In the genomic region with DNA sequence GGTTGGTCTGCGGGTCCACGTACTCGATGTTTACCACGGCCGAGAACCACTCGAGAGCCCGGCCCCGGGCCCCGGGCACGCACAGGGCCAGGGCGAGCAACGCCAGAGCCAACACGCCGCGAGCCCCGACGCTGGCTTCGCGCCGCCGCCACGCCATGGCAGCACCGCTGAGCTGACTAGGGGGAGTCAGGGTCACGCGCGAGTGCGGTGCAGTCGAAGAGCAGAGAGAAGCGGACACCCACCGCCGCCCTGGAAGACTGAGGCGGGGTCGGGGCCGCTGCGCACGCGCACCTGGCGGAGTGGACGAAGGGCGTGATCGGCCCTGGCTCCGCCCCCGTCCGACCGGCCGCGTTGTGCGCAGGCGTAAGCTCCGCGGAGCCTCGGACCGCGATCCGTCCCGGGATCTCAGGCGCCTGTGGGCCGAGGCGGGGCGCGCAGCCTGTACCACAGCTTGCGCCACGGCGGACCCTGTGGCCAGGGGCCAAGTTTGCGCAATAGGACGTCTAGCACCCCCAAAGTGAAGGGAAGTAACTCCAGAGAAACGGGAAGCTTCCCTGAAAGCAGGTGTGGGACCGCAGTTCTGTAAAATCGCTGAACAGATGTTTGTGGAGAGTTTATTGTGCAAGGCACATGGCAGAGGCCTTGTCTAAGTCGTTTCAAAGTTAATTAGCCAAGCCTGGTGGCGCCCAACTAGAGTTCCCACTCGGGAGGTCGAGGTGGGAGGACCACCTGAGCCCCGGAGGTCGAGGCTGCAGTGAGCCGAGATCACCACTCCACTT, we compare ENCODE assay signal across 8 cellular contexts. TPM values are rescaled to one million over a fixed set of nuclear protein-coding genes. Genes with fewer than 3 reads are reported as not detected.
A peak's percentile ranks its signal among the peaks of the same experiment; 100 is the strongest.
DNase-seq lines count a peak whose midpoint lies in the region; ATAC-seq and TF ChIP-seq lines count a peak whose summit lies in the region.

A gene with protein sequence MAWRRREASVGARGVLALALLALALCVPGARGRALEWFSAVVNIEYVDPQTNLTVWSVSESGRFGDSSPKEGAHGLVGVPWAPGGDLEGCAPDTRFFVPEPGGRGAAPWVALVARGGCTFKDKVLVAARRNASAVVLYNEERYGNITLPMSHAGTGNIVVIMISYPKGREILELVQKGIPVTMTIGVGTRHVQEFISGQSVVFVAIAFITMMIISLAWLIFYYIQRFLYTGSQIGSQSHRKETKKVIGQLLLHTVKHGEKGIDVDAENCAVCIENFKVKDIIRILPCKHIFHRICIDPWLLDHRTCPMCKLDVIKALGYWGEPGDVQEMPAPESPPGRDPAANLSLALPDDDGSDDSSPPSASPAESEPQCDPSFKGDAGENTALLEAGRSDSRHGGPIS (minus strand): TSS at position 270 of the 779 bp plus-strand sequence. CDS start 113 bp downstream, at position 157.

- peak; percentile 34 for ATAC-seq in HG03378 (IDR thresholded peaks at IDR 0.05; ENCODE audit: unreplicated experiment)

- TF ChIP-seq POLR2A in GM19099 (IDR thresholded peaks at IDR 0.05; ENCODE audit: extremely low read depth, insufficient read length, low read depth): peak; percentile 86

- DNase-seq in AML-193 (lab: John Stamatoyannopoulos, UW) (peak; percentile 98), NCI-H460 (ENCODE audit: extremely low read depth, low read depth) (peak; percentile 88), cerebellar cortex (ENCODE audit: low spot score) (peak; percentile 84), kidney glomerular epithelial cell (lab: John Stamatoyannopoulos, UW) (peak; percentile 67)
- peak; percentile 97 for DNase-seq in activated CD4-positive, CD25-positive, alpha-beta regulatory T cell treated with anti-CD3 and anti-CD28 coated beads, Interleukin-2, amount 50 U/mL, for 72 hours
- DNase-seq in stimulated activated CD4-positive, alpha-beta T cell treated with anti-CD3 and anti-CD28 coated beads, Interleukin-1b, Interleukin-23, amount 100 ng/mL, for 1 hour (ENCODE audit: low read depth in 2 of 2): peak; percentile 84 to 87

RNA-seq across cellular contexts. Expression of the gene that starts here (rescaled TPM):
- total RNA-seq in NCI-H460 (2014; rRNA removed; shearing (Covaris generic)): 45.4 and 52.0 TPM in 2 replicates
- polyA plus RNA-seq in NCI-H460 (2014; cell fraction: nucleus; rRNA removed): 67.0 and 88.1 TPM in 2 replicates

Comparison
In these comparisons a context has a peak if more than half of its experiments do, and no peak if none do; other contexts are left out.
1. Peak in every context shown above with its lines: DNase-seq and ATAC-seq.